Comparison of ENCODE assay signal across 8 cellular contexts in genomic region chr15:62389887-62390792, GRCh38. TPM values are rescaled to one million over a fixed set of nuclear protein-coding genes. Genes with fewer than 3 reads are reported as not detected.
DNase-seq lines count a peak whose midpoint lies in the region; ATAC-seq and TF ChIP-seq lines count a peak whose summit lies in the region.

TSS of gene TLN2 (plus strand) at chr15:62390550.

- in situ Hi-C loops in mammary epithelial cell (cut with MboI; ENCODE audit: low sequenced_read_pairs in 2 of 2) = loop anchor here in 1 of 2 donors (25.0 kb wide), 1 partner anchor 347 kb away; no protein-coding TSS in a partner anchor

- peak within 1 kb of the TSS; percentile 60 to 88 (median 72) for H3K27ac Mint-ChIP-seq in immature natural killer cell

- no peaks in the 10 kb centered on the region for H3K36me3 Mint-ChIP-seq in immature natural killer cell

- H3K9ac ChIP-seq in mammary epithelial cell (ENCODE audit: insufficient read depth, low read length) = peak within 1 kb of the TSS; percentile 82

- H3K9me3 Mint-ChIP-seq in immature natural killer cell = no peaks in the 10 kb centered on the region

- peak within 1 kb of the TSS; percentile 91 to 97 (median 95) for H3K4me3 Mint-ChIP-seq in immature natural killer cell

- ATAC-seq in HG02623 (IDR thresholded peaks at IDR 0.05; ENCODE audit: unreplicated experiment) = peak; percentile 84

- CTCF ChIA-PET in mammary epithelial cell (lab: Charles Lee; ENCODE audit: low non-redundant PET) = interaction anchor here (0.6 kb wide), 1 partner anchor 82 kb away, joined by 3 read pairs; no protein-coding TSS in a partner anchor

- H3K4me1 Mint-ChIP-seq in immature natural killer cell = peaks cover 20 to 26% of the 10 kb centered on the region in 2 donors

- H3K27ac ChIP-seq in VCaP (peak within 1 kb of the TSS; percentile 85), mammary epithelial cell (ENCODE audit: insufficient read depth, low read depth, low read length) (peak within 1 kb of the TSS; percentile 68), skin epidermis (peak within 1 kb of the TSS; percentile 55 to 94 (median 84))

- 2% methylated on average over 13 of the region's 74 CpGs for WGBS in mammary epithelial cell (ENCODE audit: low coverage, missing lambda C conversion rate)

- peaks cover 11% of the 10 kb centered on the region for H3K79me2 ChIP-seq in mammary epithelial cell (ENCODE audit: insufficient read depth, low read length)

- no peaks in the 10 kb centered on the region for H4K20me1 ChIP-seq in mammary epithelial cell (ENCODE audit: insufficient read depth, low read length)

- TSS peak; percentile 59 for BruUV-seq in mammary epithelial cell (replicated peaks; lab: Mats Ljungman, UMichigan)

- peak within 1 kb of the TSS; percentile 100 for H3K4me2 ChIP-seq in mammary epithelial cell (ENCODE audit: insufficient read depth, low read depth, low read length)

- intact Hi-C loops in mammary epithelial cell (cut with micrococcal nuclease) = loop anchor here (5.0 to 10.0 kb wide), 3 partner anchors 62 to 315 kb away; no protein-coding TSS in a partner anchor

- peaks cover 15% of the 10 kb centered on the region for H3K4me1 ChIP-seq in mammary epithelial cell (ENCODE audit: insufficient read depth, low read length)

- H3K36me3 ChIP-seq in mammary epithelial cell (ENCODE audit: insufficient read depth, low read length) = no peaks in the 10 kb centered on the region

- H3K27me3 Mint-ChIP-seq in immature natural killer cell (ENCODE audit: low read depth in 3 of 3) = peaks cover 7 to 26% (median 17%) of the 10 kb centered on the region in 3 donors

- H3K27me3 ChIP-seq in mammary epithelial cell (ENCODE audit: insufficient read depth, low read length) = no peaks in the 10 kb centered on the region

- peak within 1 kb of the TSS; percentile 68 to 97 (median 91) for H3K4me3 ChIP-seq in mammary epithelial cell (replicated peaks in 1 of 3; ENCODE audit: insufficient read depth in 1 of 3, low read depth in 2 of 3, low read length in 3 of 3)
- peak within 1 kb of the TSS; percentile 53 to 96 (median 85) for H3K4me3 ChIP-seq in skin epidermis

- H2AFZ ChIP-seq in mammary epithelial cell (ENCODE audit: low read depth, low read length) = peak within 1 kb of the TSS; percentile 94

- dilution Hi-C loops in mammary epithelial cell (cut with HindIII; ENCODE audit: low sequenced_read_pairs) = no loop called here

- DNase-seq in NCI-H1436 (lab: John Stamatoyannopoulos, UW) (peak; percentile 42), NCI-H1436 treated with DMSO at 0.1 percent for 48 hours (lab: John Stamatoyannopoulos, UW) (no peak), NCI-H1092 treated with DMSO at 0.1 percent for 48 hours (lab: John Stamatoyannopoulos, UW) (peak; percentile 51), mammary epithelial cell (peak; percentile 69), immature natural killer cell (peak; percentile 58 to 66 (median 64))

- no peak for TF ChIP-seq CTCF in VCaP (conservative IDR thresholded peaks at IDR 0.05)
- TF ChIP-seq CTCF in mammary epithelial cell (conservative IDR thresholded peaks at IDR 0.05 in 1 of 2, IDR thresholded peaks at IDR 0.05 in 1 of 2; ENCODE audit: extremely low read depth in 1 of 2, insufficient read depth in 1 of 2, low read depth in 1 of 2, low read length in 2 of 2) = no peak

- H3K9me3 ChIP-seq in mammary epithelial cell (replicated peaks; ENCODE audit: insufficient read depth, low read length) = no peaks in the 10 kb centered on the region

RNA-seq across cellular contexts. Expression of gene TLN2, which starts in this region (rescaled TPM):
- total RNA-seq in mammary epithelial cell = 10 to 100 TPM; 14.5 to 57.0 TPM
- 12.2 TPM for polyA plus RNA-seq in mammary epithelial cell
- 33.8 TPM for polyA minus RNA-seq in mammary epithelial cell
- under 1 TPM in 2 of 3 donors, not detected in 1; 0.14 to 0.46 TPM for polyA plus RNA-seq in immature natural killer cell

Comparison
In these comparisons a context has a peak if more than half of its experiments do, and no peak if none do; other contexts are left out.
1. Peak in DNase-seq in immature natural killer cell; RNA of the gene not detected or under 1 TPM.